Comparison of ENCODE assay signal across 1 cellular context in genomic region chr1:58898739-58899580, GRCh38.
TF ChIP-seq lines count a peak whose summit lies in the region.

No MANE protein-coding gene starts in this region.

TF ChIP-seq in K562, 482 proteins besides CTCF, POLR2A, EP300 and RAD21 (continued from another document and continues in another):
- TF ChIP-seq, protein P1, sequence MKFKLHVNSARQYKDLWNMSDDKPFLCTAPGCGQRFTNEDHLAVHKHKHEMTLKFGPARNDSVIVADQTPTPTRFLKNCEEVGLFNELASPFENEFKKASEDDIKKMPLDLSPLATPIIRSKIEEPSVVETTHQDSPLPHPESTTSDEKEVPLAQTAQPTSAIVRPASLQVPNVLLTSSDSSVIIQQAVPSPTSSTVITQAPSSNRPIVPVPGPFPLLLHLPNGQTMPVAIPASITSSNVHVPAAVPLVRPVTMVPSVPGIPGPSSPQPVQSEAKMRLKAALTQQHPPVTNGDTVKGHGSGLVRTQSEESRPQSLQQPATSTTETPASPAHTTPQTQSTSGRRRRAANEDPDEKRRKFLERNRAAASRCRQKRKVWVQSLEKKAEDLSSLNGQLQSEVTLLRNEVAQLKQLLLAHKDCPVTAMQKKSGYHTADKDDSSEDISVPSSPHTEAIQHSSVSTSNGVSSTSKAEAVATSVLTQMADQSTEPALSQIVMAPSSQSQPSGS (CRISPR knock-in tag; IDR thresholded peaks at IDR 0.05) = no peak
- no peak for TF ChIP-seq ZFPM2 (CRISPR knock-in tag; IDR thresholded peaks at IDR 0.05)
- no peak for TF ChIP-seq HLTF (IDR thresholded peaks at IDR 0.05)
- TF ChIP-seq PKNOX1 (IDR thresholded peaks at IDR 0.05) = no peak; the same call in none of the 2 replicates
- no peak for TF ChIP-seq ZNF324 (CRISPR knock-in tag; IDR thresholded peaks at IDR 0.05)
- TF ChIP-seq ZSCAN32 (CRISPR knock-in tag; IDR thresholded peaks at IDR 0.05) = no peak
- TF ChIP-seq MNT (conservative IDR thresholded peaks at IDR 0.05) = peak; percentile 88 to 94
- TF ChIP-seq, protein P2, sequence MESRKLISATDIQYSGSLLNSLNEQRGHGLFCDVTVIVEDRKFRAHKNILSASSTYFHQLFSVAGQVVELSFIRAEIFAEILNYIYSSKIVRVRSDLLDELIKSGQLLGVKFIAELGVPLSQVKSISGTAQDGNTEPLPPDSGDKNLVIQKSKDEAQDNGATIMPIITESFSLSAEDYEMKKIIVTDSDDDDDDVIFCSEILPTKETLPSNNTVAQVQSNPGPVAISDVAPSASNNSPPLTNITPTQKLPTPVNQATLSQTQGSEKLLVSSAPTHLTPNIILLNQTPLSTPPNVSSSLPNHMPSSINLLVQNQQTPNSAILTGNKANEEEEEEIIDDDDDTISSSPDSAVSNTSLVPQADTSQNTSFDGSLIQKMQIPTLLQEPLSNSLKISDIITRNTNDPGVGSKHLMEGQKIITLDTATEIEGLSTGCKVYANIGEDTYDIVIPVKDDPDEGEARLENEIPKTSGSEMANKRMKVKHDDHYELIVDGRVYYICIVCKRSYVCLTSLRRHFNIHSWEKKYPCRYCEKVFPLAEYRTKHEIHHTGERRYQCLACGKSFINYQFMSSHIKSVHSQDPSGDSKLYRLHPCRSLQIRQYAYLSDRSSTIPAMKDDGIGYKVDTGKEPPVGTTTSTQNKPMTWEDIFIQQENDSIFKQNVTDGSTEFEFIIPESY (CRISPR knock-in tag; IDR thresholded peaks at IDR 0.05) = peak; percentile 68; the same call in 1 of the 2 replicates
- no peak for TF ChIP-seq E2F3 (CRISPR knock-in tag; IDR thresholded peaks at IDR 0.05)
- TF ChIP-seq SPI1 (IDR thresholded peaks at IDR 0.05; ENCODE audit: borderline replicate concordance, low read depth, low read length) = peak; percentile 65; the same call in 1 of the 2 replicates
- TF ChIP-seq, protein P3, sequence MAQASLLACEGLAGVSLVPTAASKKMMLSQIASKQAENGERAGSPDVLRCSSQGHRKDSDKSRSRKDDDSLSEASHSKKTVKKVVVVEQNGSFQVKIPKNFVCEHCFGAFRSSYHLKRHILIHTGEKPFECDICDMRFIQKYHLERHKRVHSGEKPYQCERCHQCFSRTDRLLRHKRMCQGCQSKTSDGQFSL (CRISPR knock-in tag; IDR thresholded peaks at IDR 0.05) = no peak; the same call in 1 of the 2 replicates
- TF ChIP-seq, protein P3 (tag; IDR thresholded peaks at IDR 0.05) = no peak
- no peak for TF ChIP-seq ETS2 (tag; IDR thresholded peaks at IDR 0.05; ENCODE audit: borderline replicate concordance, poor library complexity, severe bottlenecking)
- TF ChIP-seq DIDO1 (tag; IDR thresholded peaks at IDR 0.05; ENCODE audit: low read depth) = 0 out of 2 replicates have a peak, but pooled peaks have one; percentile 65
- TF ChIP-seq ATF4 (CRISPR knock-in tag; IDR thresholded peaks at IDR 0.05) = no peak
- no peak for TF ChIP-seq ATF1 (CRISPR knock-in tag; IDR thresholded peaks at IDR 0.05)
- TF ChIP-seq ATF1 (tag; IDR thresholded peaks at IDR 0.05) = peak; percentile 88
- TF ChIP-seq POLR2B (IDR thresholded peaks at IDR 0.05; ENCODE audit: low read depth, partially characterized antibody) = no peak
- no peak; the same call in 1 of the 2 replicates for TF ChIP-seq NFRKB (IDR thresholded peaks at IDR 0.05; ENCODE audit: low read depth)
- TF ChIP-seq HOMEZ (CRISPR knock-in tag; IDR thresholded peaks at IDR 0.05) = peak; percentile 64; the same call in 1 of the 2 replicates
- peak; percentile 86 for TF ChIP-seq ZNF175 (CRISPR knock-in tag; IDR thresholded peaks at IDR 0.05; ENCODE audit: low read depth)
- TF ChIP-seq HSF4 (CRISPR knock-in tag; IDR thresholded peaks at IDR 0.05; ENCODE audit: borderline replicate concordance) = no peak; the same call in 1 of the 2 replicates
- TF ChIP-seq GABPB1 (CRISPR knock-in tag; IDR thresholded peaks at IDR 0.05) = peak; percentile 71
- no peak for TF ChIP-seq SMAD2 (IDR thresholded peaks at IDR 0.05; ENCODE audit: low read depth, low read length)
- TF ChIP-seq, protein P4, sequence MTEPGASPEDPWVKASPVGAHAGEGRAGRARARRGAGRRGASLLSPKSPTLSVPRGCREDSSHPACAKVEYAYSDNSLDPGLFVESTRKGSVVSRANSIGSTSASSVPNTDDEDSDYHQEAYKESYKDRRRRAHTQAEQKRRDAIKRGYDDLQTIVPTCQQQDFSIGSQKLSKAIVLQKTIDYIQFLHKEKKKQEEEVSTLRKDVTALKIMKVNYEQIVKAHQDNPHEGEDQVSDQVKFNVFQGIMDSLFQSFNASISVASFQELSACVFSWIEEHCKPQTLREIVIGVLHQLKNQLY (CRISPR knock-in tag; conservative IDR thresholded peaks at IDR 0.05) = no peak
- no peak for TF ChIP-seq NFE2L1 (tag; IDR thresholded peaks at IDR 0.05; ENCODE audit: borderline replicate concordance, low read depth)
- TF ChIP-seq, protein P5, sequence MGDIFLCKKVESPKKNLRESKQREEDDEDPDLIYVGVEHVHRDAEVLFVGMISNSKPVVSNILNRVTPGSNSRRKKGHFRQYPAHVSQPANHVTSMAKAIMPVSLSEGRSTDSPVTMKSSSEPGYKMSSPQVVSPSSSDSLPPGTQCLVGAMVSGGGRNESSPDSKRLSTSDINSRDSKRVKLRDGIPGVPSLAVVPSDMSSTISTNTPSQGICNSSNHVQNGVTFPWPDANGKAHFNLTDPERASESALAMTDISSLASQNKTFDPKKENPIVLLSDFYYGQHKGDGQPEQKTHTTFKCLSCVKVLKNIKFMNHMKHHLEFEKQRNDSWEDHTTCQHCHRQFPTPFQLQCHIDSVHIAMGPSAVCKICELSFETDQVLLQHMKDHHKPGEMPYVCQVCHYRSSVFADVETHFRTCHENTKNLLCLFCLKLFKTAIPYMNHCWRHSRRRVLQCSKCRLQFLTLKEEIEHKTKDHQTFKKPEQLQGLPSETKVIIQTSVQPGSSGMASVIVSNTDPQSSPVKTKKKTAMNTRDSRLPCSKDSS (IDR thresholded peaks at IDR 0.05; ENCODE audit: low read depth, partially characterized antibody) = no peak
- TF ChIP-seq JUND (IDR thresholded peaks at IDR 0.05; ENCODE audit: borderline replicate concordance, low read depth, low read length) = peak; percentile 82
- peak; percentile 44; the same call in 2 of the 3 replicates for TF ChIP-seq JUND (tag; IDR thresholded peaks at IDR 0.05; ENCODE audit: borderline replicate concordance, low read depth, low read length)
- no peak for TF ChIP-seq BMI1 (IDR thresholded peaks at IDR 0.05; ENCODE audit: low read length)
- TF ChIP-seq RREB1 (CRISPR knock-in tag; IDR thresholded peaks at IDR 0.05) = no peak
- TF ChIP-seq ETV1 (tag; conservative IDR thresholded peaks at IDR 0.05; ENCODE audit: low read depth) = peak; percentile 100
- TF ChIP-seq, protein P6, sequence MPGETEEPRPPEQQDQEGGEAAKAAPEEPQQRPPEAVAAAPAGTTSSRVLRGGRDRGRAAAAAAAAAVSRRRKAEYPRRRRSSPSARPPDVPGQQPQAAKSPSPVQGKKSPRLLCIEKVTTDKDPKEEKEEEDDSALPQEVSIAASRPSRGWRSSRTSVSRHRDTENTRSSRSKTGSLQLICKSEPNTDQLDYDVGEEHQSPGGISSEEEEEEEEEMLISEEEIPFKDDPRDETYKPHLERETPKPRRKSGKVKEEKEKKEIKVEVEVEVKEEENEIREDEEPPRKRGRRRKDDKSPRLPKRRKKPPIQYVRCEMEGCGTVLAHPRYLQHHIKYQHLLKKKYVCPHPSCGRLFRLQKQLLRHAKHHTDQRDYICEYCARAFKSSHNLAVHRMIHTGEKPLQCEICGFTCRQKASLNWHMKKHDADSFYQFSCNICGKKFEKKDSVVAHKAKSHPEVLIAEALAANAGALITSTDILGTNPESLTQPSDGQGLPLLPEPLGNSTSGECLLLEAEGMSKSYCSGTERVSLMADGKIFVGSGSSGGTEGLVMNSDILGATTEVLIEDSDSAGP (CRISPR knock-in tag; IDR thresholded peaks at IDR 0.05) = no peak
- TF ChIP-seq ZNF12 (CRISPR knock-in tag; IDR thresholded peaks at IDR 0.05) = no peak
